In genomic region chr20:51019598-51020592, GRCh38 we compare ENCODE assay signal across 22 cellular contexts. TPM values are rescaled to one million over a fixed set of nuclear protein-coding genes. Genes with fewer than 3 reads are reported as not detected.
DNase-seq lines count a peak whose midpoint lies in the region; ATAC-seq, FAIRE-seq and TF ChIP-seq lines count a peak whose summit lies in the region.
"Had no signal": no experiment of that assay in that cellular context is flagged by ENCODE, and none has a peak within 500 bp of the region (broad histone marks: within the 10 kb centered on the region; RNA-seq: fewer than 3 reads in every experiment).

No MANE protein-coding gene starts in this region.

- H2AFZ ChIP-seq in smooth muscle cell (ENCODE audit: low read depth) = no peak overlapping the region

- H3K9ac ChIP-seq in NT2/D1 (ENCODE audit: insufficient read length, low read depth) = peak overlapping the region; percentile 68
- H3K9ac ChIP-seq in endodermal cell (ENCODE audit: extremely low read depth, low read length, poor library complexity, severe bottlenecking) = peak overlapping the region; percentile 75
- no peak overlapping the region for H3K9ac ChIP-seq in smooth muscle cell (ENCODE audit: low read depth)

- H3K27ac Mint-ChIP-seq in endodermal cell = peak overlapping the region; percentile 35
- H3K27ac Mint-ChIP-seq: activated T-helper 17 cell treated with anti-CD3 and anti-CD28 coated beads, Interleukin-2, amount 50 U/mL, for 72 hours; naive thymus-derived CD8-positive, alpha-beta T cell; progenitor cell of endocrine pancreas had no signal

- H3K4me1 ChIP-seq in NT2/D1 (ENCODE audit: insufficient read depth, insufficient read length) = peaks cover 18% of the 10 kb centered on the region
- H3K4me1 ChIP-seq in endodermal cell (ENCODE audit: control insufficient read depth, insufficient read depth, low read length) = peaks cover 13% of the 10 kb centered on the region
- H3K4me1 ChIP-seq in smooth muscle cell (ENCODE audit: low read depth) = peaks cover 36% of the 10 kb centered on the region

- peak overlapping the region; percentile 73 for H3K4me3 Mint-ChIP-seq in endodermal cell
- H3K4me3 Mint-ChIP-seq: activated T-helper 17 cell treated with anti-CD3 and anti-CD28 coated beads, Interleukin-2, amount 50 U/mL, for 72 hours; naive thymus-derived CD8-positive, alpha-beta T cell had no signal

- peaks cover 42% of the 10 kb centered on the region for H3K36me3 Mint-ChIP-seq in endodermal cell (ENCODE audit: low read depth)
- H3K36me3 Mint-ChIP-seq: naive thymus-derived CD8-positive, alpha-beta T cell had no signal

- peaks cover under 1% of the 10 kb centered on the region for H3F3A ChIP-seq in smooth muscle cell (ENCODE audit: low read depth)

- peak; percentile 93 for FAIRE-seq in HTR-8/SVneo (lab: Jason Lieb, UNC)
- FAIRE-seq: islet of Langerhans, small intestine had no signal

- ATAC-seq in GM18519 (IDR thresholded peaks at IDR 0.05; ENCODE audit: low FRiP score, unreplicated experiment) = no peak
- no peak for ATAC-seq in HG02885 (IDR thresholded peaks at IDR 0.05; ENCODE audit: poor library complexity, unreplicated experiment)
- ATAC-seq: activated T-helper 17 cell treated with anti-CD3 and anti-CD28 coated beads, Interleukin-2, amount 50 U/mL, for 72 hours; heart right ventricle; naive thymus-derived CD8-positive, alpha-beta T cell; PC-3 had no signal

- H3K4me3 ChIP-seq in NT2/D1 (ENCODE audit: insufficient read length, low read depth) (no peak overlapping the region), endodermal cell (ENCODE audit: low read length) (peak overlapping the region; percentile 86), smooth muscle cell (no peak overlapping the region)
- H3K4me3 ChIP-seq: heart right ventricle, lung, suprapubic skin had no signal

- peaks cover 24% of the 10 kb centered on the region for H4K20me1 ChIP-seq in smooth muscle cell (ENCODE audit: low read depth)

- 80 to 87% methylated on average over 18 to 21 of the region's 21 CpGs for WGBS in endodermal cell (ENCODE audit: insufficient coverage in 1 of 2, insufficient read length in 1 of 2), 2 experiments
- 84% methylated on average over 21 of the region's 21 CpGs for WGBS in smooth muscle cell (ENCODE audit: low lambda C conversion rate)

- DNase-seq in HTR-8/SVneo (ENCODE audit: insufficient read length, low spot score) = no peak
- no peak for DNase-seq in NT2/D1 (ENCODE audit: low read depth, low spot score)
- DNase-seq in endodermal cell = no peak
- DNase-seq in smooth muscle cell (lab: John Stamatoyannopoulos, UW; ENCODE audit: unreplicated experiment) = no peak
- no peak for DNase-seq in 8988T
- DNase-seq: activated CD4-positive, alpha-beta T cell treated with anti-CD3 and anti-CD28 coated beads for 1 hour; central memory CD4-positive, alpha-beta T cell; DMS79 treated with DMSO at 0.1 percent for 48 hours; effector CD8-positive, alpha-beta T cell; heart right ventricle; naive thymus-derived CD8-positive, alpha-beta T cell; NCI-H2081; NCI-H69; PC-3; small intestine had no signal

- H3K27me3 ChIP-seq in NT2/D1 (ENCODE audit: insufficient read depth, insufficient read length) = peaks cover 19% of the 10 kb centered on the region
- peaks cover 15% of the 10 kb centered on the region for H3K27me3 ChIP-seq in endodermal cell (ENCODE audit: control insufficient read depth, insufficient read depth, low read length, poor library complexity, severe bottlenecking)
- no peaks in the 10 kb centered on the region for H3K27me3 ChIP-seq in smooth muscle cell (ENCODE audit: low read depth)

- H3K27ac ChIP-seq in endodermal cell (ENCODE audit: low read depth, low read length) (no peak overlapping the region), smooth muscle cell (ENCODE audit: low read depth) (no peak overlapping the region)
- H3K27ac ChIP-seq: heart right ventricle, suprapubic skin had no signal

- no peaks in the 10 kb centered on the region for H3K9me3 ChIP-seq in NT2/D1 (ENCODE audit: insufficient read depth, low read length)
- no peaks in the 10 kb centered on the region for H3K9me3 ChIP-seq in endodermal cell (ENCODE audit: control insufficient read depth, low read length)
- H3K9me3 ChIP-seq in smooth muscle cell (replicated peaks; ENCODE audit: low read depth) = no peaks in the 10 kb centered on the region
- H3K9me3 ChIP-seq: heart right ventricle, suprapubic skin had no signal

- TF ChIP-seq CTCF in endodermal cell (conservative IDR thresholded peaks at IDR 0.05) (no peak), smooth muscle cell (IDR thresholded peaks at IDR 0.05; ENCODE audit: borderline replicate concordance, insufficient read depth, poor library complexity, severe bottlenecking) (no peak)

- H3K27me3 Mint-ChIP-seq in endodermal cell (ENCODE audit: insufficient read depth) = peaks cover 16% of the 10 kb centered on the region

- peaks cover 48% of the 10 kb centered on the region for H3K36me3 ChIP-seq in NT2/D1 (ENCODE audit: insufficient read depth, insufficient read length, low read length)
- peaks cover 53% of the 10 kb centered on the region for H3K36me3 ChIP-seq in endodermal cell (ENCODE audit: control insufficient read depth, insufficient read depth, low read length)
- no peaks in the 10 kb centered on the region for H3K36me3 ChIP-seq in smooth muscle cell (ENCODE audit: low read depth)
- H3K36me3 ChIP-seq: heart right ventricle, suprapubic skin had no signal

- no peaks in the 10 kb centered on the region for H3K9me3 Mint-ChIP-seq in endodermal cell
- H3K9me3 Mint-ChIP-seq: activated T-helper 17 cell treated with anti-CD3 and anti-CD28 coated beads, Interleukin-2, amount 50 U/mL, for 72 hours; naive thymus-derived CD8-positive, alpha-beta T cell had no signal

- peak overlapping the region; percentile 93 for H3K4me2 ChIP-seq in smooth muscle cell

- H3K4me1 Mint-ChIP-seq in endodermal cell = peaks cover 41% of the 10 kb centered on the region
- H3K4me1 Mint-ChIP-seq: activated T-helper 17 cell treated with anti-CD3 and anti-CD28 coated beads, Interleukin-2, amount 50 U/mL, for 72 hours had no signal

- peaks cover 13% of the 10 kb centered on the region for H3K79me2 ChIP-seq in smooth muscle cell (ENCODE audit: low read depth)

RNA-seq across cellular contexts. Expression of gene KCNG1, which starts 3.0 kb away (rescaled TPM):
- 100 to 1,000 TPM; 106 to 126 TPM for total RNA-seq in endodermal cell
- polyA plus RNA-seq in endodermal cell (2013, experiment 1 of 2) = 35.5 TPM
- 35.6 TPM for polyA plus RNA-seq in endodermal cell (2013, experiment 2 of 2)
- 37.4 and 51.2 TPM in 2 replicates for total RNA-seq in smooth muscle cell
- 52.0 and 54.1 TPM in 2 replicates for polyA plus RNA-seq in smooth muscle cell
- polyA plus RNA-seq: naive thymus-derived CD8-positive, alpha-beta T cell had no signal
